In genomic region chr10:109676703-109677102, GRCh38 we compare ENCODE assay signal across 23 cellular contexts.
DNase-seq lines count a peak whose midpoint lies in the region; ATAC-seq and TF ChIP-seq lines count a peak whose summit lies in the region.
"Had no signal": no experiment of that assay in that cellular context is flagged by ENCODE, and none has a peak within 500 bp of the region (broad histone marks: within the 10 kb centered on the region; RNA-seq: fewer than 3 reads in every experiment).

No MANE protein-coding gene starts in this region.

- intact Hi-C loops in HCT116 (cut with micrococcal nuclease): no loop called here
- intact Hi-C loops in transverse colon (cut with DNase I; ENCODE audit: low total_unique reads): no loop called here

- H3K9ac ChIP-seq in HCT116 (ENCODE audit: low read length): no peak overlapping the region

- TF ChIP-seq CTCF in HCT116 (IDR thresholded peaks at IDR 0.05 in 2 of 3, conservative IDR thresholded peaks at IDR 0.05 in 1 of 3; ENCODE audit: borderline replicate concordance in 1 of 3, insufficient read depth in 1 of 3, low read depth in 2 of 3, low read length in 2 of 3) (no peak), RWPE1 (conservative IDR thresholded peaks at IDR 0.05; ENCODE audit: low read depth) (no peak), epithelial cell of esophagus (IDR thresholded peaks at IDR 0.05; ENCODE audit: insufficient read depth, low read depth, low read length, missing control alignments) (no peak), transverse colon (IDR thresholded peaks at IDR 0.05) (no peak)

- H3K27ac ChIP-seq in HCT116 (ENCODE audit: low read depth, low read length): no peak overlapping the region
- no peak overlapping the region for H3K27ac ChIP-seq in RWPE1
- H3K27ac ChIP-seq in transverse colon: no peak overlapping the region
- H3K27ac ChIP-seq: C4-2B, pancreas, right atrium auricular region, spleen had no signal

- no peak for TF ChIP-seq POLR2A in HCT116 (IDR thresholded peaks at IDR 0.05; ENCODE audit: borderline replicate concordance, extremely low read depth, insufficient read depth, insufficient read length)
- TF ChIP-seq POLR2A in transverse colon (IDR thresholded peaks at IDR 0.05): no peak

- in situ Hi-C loops in transverse colon (cut with MboI; ENCODE audit: low pct_ligation_motif_present in 1 of 4, low pct_unique_long_range_greater_than_20kb in 1 of 4, low sequenced_read_pairs in 3 of 4): no loop called here

- H4K20me1 ChIP-seq in HCT116 (ENCODE audit: insufficient read depth): no peaks in the 10 kb centered on the region

- H2AFZ ChIP-seq in HCT116 (ENCODE audit: low read depth, low read length, poor library complexity, severe bottlenecking): no peak overlapping the region
- H2AFZ ChIP-seq: GM23338 had no signal

- H3K9me2 ChIP-seq in HCT116 (ENCODE audit: insufficient read depth): no peaks in the 10 kb centered on the region

- H3K4me3 ChIP-seq in HCT116 (replicated peaks in 1 of 2; ENCODE audit: low read depth in 1 of 2, low read length in 2 of 2) (no peak overlapping the region), epithelial cell of esophagus (ENCODE audit: low read length) (no peak overlapping the region), transverse colon (no peak overlapping the region)
- H3K4me3 ChIP-seq: GM23338, pancreas, right atrium auricular region, spleen had no signal

- H3K79me2 ChIP-seq in HCT116 (ENCODE audit: insufficient read depth, low read length): no peaks in the 10 kb centered on the region

- peak overlapping the region; percentile 27 for H3K4me2 ChIP-seq in HCT116 (ENCODE audit: low read length)
- H3K4me2 ChIP-seq: GM23338 had no signal

- H3K36me3 ChIP-seq in HCT116 (ENCODE audit: control insufficient read depth in 1 of 2, insufficient read depth in 2 of 2, low read length in 2 of 2): no peaks in the 10 kb centered on the region
- no peaks in the 10 kb centered on the region for H3K36me3 ChIP-seq in transverse colon
- H3K36me3 ChIP-seq: pancreas, right atrium auricular region, spleen had no signal

- CTCF ChIA-PET in HCT116 (lab: Charles Lee): no interaction called here
- CTCF ChIA-PET in RWPE1 (lab: Yijun Ruan, JAX): interaction anchor here (0.6 to 0.7 kb wide), 2 partner anchors 1141 to 1475 kb away, joined by 3 read pairs; no protein-coding TSS in a partner anchor

- H3K27me3 ChIP-seq in HCT116 (ENCODE audit: insufficient read depth, low read length) (no peaks in the 10 kb centered on the region), transverse colon (no peaks in the 10 kb centered on the region)
- H3K27me3 ChIP-seq: pancreas, right atrium auricular region, spleen had no signal

- POLR2A ChIA-PET in HCT116 (lab: Charles Lee) (no interaction called here), RWPE1 (lab: Yijun Ruan, JAX; ENCODE audit: low non-redundant PET) (no interaction called here)

- RAD21 ChIA-PET in HCT116 (lab: Charles Lee; ENCODE audit: low non-redundant PET in 1 of 2, low total read pairs in 2 of 2, uncharacterized antibody in 2 of 2, unreplicated experiment in 2 of 2): no interaction called here

- ATAC-seq in HCT116: no peak
- ATAC-seq in GM18861 (IDR thresholded peaks at IDR 0.05; ENCODE audit: unreplicated experiment): no peak
- ATAC-seq: activated CD4-positive, alpha-beta T cell treated with anti-CD3 and anti-CD28 coated beads for 36 hours; GM23338; pancreas had no signal

- TF ChIP-seq EP300 in transverse colon (IDR thresholded peaks at IDR 0.05; ENCODE audit: low read depth): no peak

- H3K9me3 ChIP-seq in HCT116 (ENCODE audit: control insufficient read depth in 1 of 2, insufficient read depth in 1 of 2, low read depth in 1 of 2, low read length in 2 of 2) (no peaks in the 10 kb centered on the region), transverse colon (no peaks in the 10 kb centered on the region)
- H3K9me3 ChIP-seq: pancreas, right atrium auricular region, spleen had no signal

- H3K4me1 ChIP-seq in HCT116 (ENCODE audit: control insufficient read depth in 1 of 2, insufficient read depth in 2 of 2, low read length in 2 of 2) (peaks cover 0 to 11% of the 10 kb centered on the region in 2 experiments; a peak in 1 of 4 replicates), transverse colon (peaks cover 0 to 5% (median 2%) of the 10 kb centered on the region in 4 donors)
- H3K4me1 ChIP-seq: pancreas, right atrium auricular region, spleen had no signal

- BruUV-seq in HCT116 (replicated peaks; lab: Mats Ljungman, UMichigan): no TSS peak

- DNase-seq in HCT116 (ENCODE audit: low read depth, low spot score) (no peak), RWPE1 (ENCODE audit: low spot score) (peak; percentile 39), epithelial cell of esophagus (ENCODE audit: low read depth) (peak; percentile 76), renal cortical epithelial cell (ENCODE audit: low read depth) (peak; percentile 75), transverse colon (no peak), GM19240 (ENCODE audit: insufficient read length, low spot score) (no peak), DMS53 (lab: John Stamatoyannopoulos, UW) (no peak)
- DNase-seq: activated CD4-positive, alpha-beta T cell treated with anti-CD3 and anti-CD28 coated beads for 36 hours; activated naive CD8-positive, alpha-beta T cell treated with anti-CD3 and anti-CD28 coated beads for 36 hours; activated T-cell treated with anti-CD3 and anti-CD28 coated beads for 4 hours; cerebellar nuclear complex; DND-41; NCI-H1417 treated with DMSO at 0.1 percent for 48 hours; NCI-H2081; NCI-H226; NCI-H748 treated with DMSO at 0.1 percent for 48 hours; pancreas; spleen; stimulated activated CD4-positive, alpha-beta T cell treated with anti-CD3 and anti-CD28 coated beads, Interleukin-2, amount 100 ng/mL, for 48 hours had no signal

- TF ChIP-seq RAD21 in HCT116 (IDR thresholded peaks at IDR 0.05; ENCODE audit: low read depth): no peak

TF ChIP-seq in HCT116, 20 proteins besides CTCF, POLR2A, EP300 and RAD21:
- no peak for TF ChIP-seq REST (IDR thresholded peaks at IDR 0.05; ENCODE audit: low read depth)
- no peak for TF ChIP-seq POLR2AphosphoS5 (IDR thresholded peaks at IDR 0.05; ENCODE audit: low read depth, low read length)
- TF ChIP-seq EGR1 (IDR thresholded peaks at IDR 0.05; ENCODE audit: low read depth): no peak
- no peak for TF ChIP-seq ZNF274 (IDR thresholded peaks at IDR 0.05; ENCODE audit: low read depth, low read length)
- TF ChIP-seq SP1 (IDR thresholded peaks at IDR 0.05; ENCODE audit: low read depth): no peak
- no peak for TF ChIP-seq ZBTB33 (IDR thresholded peaks at IDR 0.05; ENCODE audit: extremely low read depth, insufficient replicate concordance, low read length)
- no peak for TF ChIP-seq CEBPB (IDR thresholded peaks at IDR 0.05; ENCODE audit: low read depth)
- TF ChIP-seq FOSL1 (IDR thresholded peaks at IDR 0.05; ENCODE audit: low read depth): no peak
- no peak for TF ChIP-seq CBX3 (IDR thresholded peaks at IDR 0.05; ENCODE audit: low read depth)
- no peak for TF ChIP-seq ATF3 (IDR thresholded peaks at IDR 0.05)

Comparison
In these comparisons a context has a peak if more than half of its experiments do, and no peak if none do; other contexts are left out.
1. DNase-seq: peak in RWPE1 (single experiment), epithelial cell of esophagus (single experiment) and renal cortical epithelial cell (single experiment); none in HCT116 (single experiment), transverse colon (single experiment), GM19240 (single experiment) and DMS53 (single experiment).